In genomic region chr11:35288817-35289541, GRCh38 we compare ENCODE assay signal across 12 cellular contexts.
A peak's percentile ranks its signal among the peaks of the same experiment; 100 is the strongest.
DNase-seq lines count a peak whose midpoint lies in the region; ATAC-seq, FAIRE-seq and TF ChIP-seq lines count a peak whose summit lies in the region.
"Had no signal": no experiment of that assay in that cellular context is flagged by ENCODE, and none has a peak within 500 bp of the region (broad histone marks: within the 10 kb centered on the region; RNA-seq: fewer than 3 reads in every experiment).

No MANE protein-coding gene starts in this region.

- no peak overlapping the region for H3K4me3 Mint-ChIP-seq in activated T-helper 2 cell treated with anti-CD3 and anti-CD28 coated beads, Interferon-gamma antibody, Interleukin-2, Interleukin-4, amounts not matched to agents 10 μg/mL and 5 μg/mL and 100 μg/mL, durations not matched to agents 14 hours and 24 hours and 36 hours (ENCODE audit: low read depth)
- H3K4me3 Mint-ChIP-seq: CD8-positive, alpha-beta T cell had no signal

- no peaks in the 10 kb centered on the region for H3K36me3 Mint-ChIP-seq in activated T-helper 2 cell treated with anti-CD3 and anti-CD28 coated beads, Interferon-gamma antibody, Interleukin-2, Interleukin-4, amounts not matched to agents 10 μg/mL and 5 μg/mL and 100 μg/mL, durations not matched to agents 14 hours and 24 hours and 36 hours (ENCODE audit: low read depth)
- H3K36me3 Mint-ChIP-seq: CD8-positive, alpha-beta T cell had no signal

- peaks cover 45% of the 10 kb centered on the region for H3K4me1 Mint-ChIP-seq in activated T-helper 2 cell treated with anti-CD3 and anti-CD28 coated beads, Interferon-gamma antibody, Interleukin-2, Interleukin-4, amounts not matched to agents 10 μg/mL and 5 μg/mL and 100 μg/mL, durations not matched to agents 14 hours and 24 hours and 36 hours (ENCODE audit: low read depth)

- peak overlapping the region; percentile 44 for H3K27ac Mint-ChIP-seq in activated T-helper 2 cell treated with anti-CD3 and anti-CD28 coated beads, Interferon-gamma antibody, Interleukin-2, Interleukin-4, amounts not matched to agents 10 μg/mL and 5 μg/mL and 100 μg/mL, durations not matched to agents 14 hours and 24 hours and 36 hours
- H3K27ac Mint-ChIP-seq: CD8-positive, alpha-beta T cell; progenitor cell of endocrine pancreas had no signal

- H3K4me3 ChIP-seq in foreskin fibroblast (ENCODE audit: low read depth in 1 of 2, low read length in 2 of 2), result no peak overlapping the region
- H3K4me3 ChIP-seq in upper lobe of right lung, result no peak overlapping the region
- H3K4me3 ChIP-seq: HAP-1 had no signal

- H3K27me3 Mint-ChIP-seq in activated T-helper 2 cell treated with anti-CD3 and anti-CD28 coated beads, Interferon-gamma antibody, Interleukin-2, Interleukin-4, amounts not matched to agents 10 μg/mL and 5 μg/mL and 100 μg/mL, durations not matched to agents 14 hours and 24 hours and 36 hours (ENCODE audit: low read depth), result no peaks in the 10 kb centered on the region
- H3K27me3 Mint-ChIP-seq: progenitor cell of endocrine pancreas had no signal

- H3K9me3 ChIP-seq in upper lobe of right lung, result no peaks in the 10 kb centered on the region
- H3K9me3 ChIP-seq: HAP-1 had no signal

- no peaks in the 10 kb centered on the region for H3K4me1 ChIP-seq in upper lobe of right lung
- H3K4me1 ChIP-seq: HAP-1 had no signal

- ATAC-seq in upper lobe of right lung (no peak), HG03045 (IDR thresholded peaks at IDR 0.05; ENCODE audit: unreplicated experiment) (no peak), GM19452 (IDR thresholded peaks at IDR 0.05; ENCODE audit: unreplicated experiment) (no peak)
- ATAC-seq: CD8-positive, alpha-beta T cell; left colon had no signal

- H3K27me3 ChIP-seq in upper lobe of right lung, result no peaks in the 10 kb centered on the region

- H3K36me3 ChIP-seq in upper lobe of right lung, result no peaks in the 10 kb centered on the region
- H3K36me3 ChIP-seq: HAP-1 had no signal

- DNase-seq in A172 (ENCODE audit: low spot score) (peak; percentile 73), GM19239 (ENCODE audit: insufficient read length, low spot score) (no peak), foreskin fibroblast (peak; percentile 57 to 80), upper lobe of right lung (no peak), NCI-H345 (lab: John Stamatoyannopoulos, UW) (no peak)
- no peak for DNase-seq in activated T-helper 2 cell treated with anti-CD3 and anti-CD28 coated beads, Interferon-gamma antibody, Interleukin-2, Interleukin-4, amounts not matched to agents 10 μg/mL and 5 μg/mL and 100 μg/mL, durations not matched to agents 14 hours and 24 hours and 36 hours (ENCODE audit: low spot score)
- DNase-seq: CD8-positive, alpha-beta T cell; left colon had no signal

- no peaks in the 10 kb centered on the region for H3K9me3 Mint-ChIP-seq in activated T-helper 2 cell treated with anti-CD3 and anti-CD28 coated beads, Interferon-gamma antibody, Interleukin-2, Interleukin-4, amounts not matched to agents 10 μg/mL and 5 μg/mL and 100 μg/mL, durations not matched to agents 14 hours and 24 hours and 36 hours
- H3K9me3 Mint-ChIP-seq: CD8-positive, alpha-beta T cell had no signal

- TF ChIP-seq CTCF in foreskin fibroblast (IDR thresholded peaks at IDR 0.05; ENCODE audit: low read depth, low read length), result no peak
- TF ChIP-seq CTCF in upper lobe of right lung (IDR thresholded peaks at IDR 0.05), result no peak

- FAIRE-seq in GM19239 (lab: Jason Lieb, UNC), result peak; percentile 52

- no peak overlapping the region for H3K27ac ChIP-seq in upper lobe of right lung

- intact Hi-C loops in activated T-helper 2 cell treated with anti-CD3 and anti-CD28 coated beads, Interferon-gamma antibody, Interleukin-2, Interleukin-4, amounts not matched to agents 10 μg/mL and 5 μg/mL and 100 μg/mL, durations not matched to agents 14 hours and 24 hours and 36 hours (cut with micrococcal nuclease), result loop anchor here (1.0 to 2.0 kb wide), 2 partner anchors 17 to 32 kb away; no protein-coding TSS in a partner anchor
- intact Hi-C loops in upper lobe of right lung (cut with DNase I), result no loop called here

Comparison
In these comparisons a context has a peak if more than half of its experiments do, and no peak if none do; other contexts are left out.
1. DNase-seq: peak in A172 (single experiment) and foreskin fibroblast (2 of 2); none in GM19239 (single experiment), activated T-helper 2 cell treated with anti-CD3 and anti-CD28 coated beads, Interferon-gamma antibody, Interleukin-2, Interleukin-4, amounts not matched to agents 10 μg/mL and 5 μg/mL and 100 μg/mL, durations not matched to agents 14 hours and 24 hours and 36 hours (single experiment), upper lobe of right lung (single experiment) and NCI-H345 (single experiment).